4 cellular contexts compared by ENCODE assay signal in the genomic region with DNA sequence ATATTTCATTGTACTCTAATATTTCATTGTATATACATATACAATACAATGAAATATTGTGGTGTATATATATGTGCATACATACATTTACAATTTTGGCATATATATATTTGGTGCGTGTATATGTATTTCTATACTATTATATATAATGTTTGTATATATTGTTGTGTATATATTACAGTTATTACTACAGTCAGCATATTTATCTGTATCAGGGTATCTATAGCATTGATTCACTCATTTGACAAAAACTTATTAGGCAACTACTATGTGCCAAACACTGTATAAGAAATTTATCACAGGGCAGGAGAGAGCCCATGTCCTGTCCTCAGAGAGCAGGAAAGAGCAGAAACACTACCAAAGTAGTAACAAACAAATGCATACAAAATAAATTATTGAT.
A peak's percentile ranks its signal among the peaks of the same experiment; 100 is the strongest.
TF ChIP-seq lines count a peak whose summit lies in the region.

No MANE protein-coding gene starts in this region.

TF ChIP-seq in HepG2, 621 proteins besides CTCF, POLR2A, EP300 and RAD21:
- peak; percentile 43 to 77; a peak in 3 of 4 replicates for TF ChIP-seq MAFK (conservative IDR thresholded peaks at IDR 0.05 in 1 of 2, IDR thresholded peaks at IDR 0.05 in 1 of 2; ENCODE audit: low read length in 2 of 2)
- TF ChIP-seq MAFF (IDR thresholded peaks at IDR 0.05; ENCODE audit: low read depth, low read length), result peak; percentile 57
- TF ChIP-seq SNRNP70 (IDR thresholded peaks at IDR 0.05; ENCODE audit: low read depth, low read length), result no peak
- TF ChIP-seq ZNF749 (CRISPR knock-in tag; IDR thresholded peaks at IDR 0.05; ENCODE audit: borderline replicate concordance), result no peak

TF ChIP-seq in A549, 52 proteins besides CTCF, POLR2A, EP300 and RAD21:
- TF ChIP-seq CBX8 (IDR thresholded peaks at IDR 0.05) (no peak), RNF2 (IDR thresholded peaks at IDR 0.05; ENCODE audit: borderline replicate concordance, low read depth) (no peak), POLR2AphosphoS2 (conservative IDR thresholded peaks at IDR 0.05; ENCODE audit: low read length) (no peak), FOSB (CRISPR knock-in tag; IDR thresholded peaks at IDR 0.05) (no peak), ZSCAN20 (CRISPR knock-in tag; IDR thresholded peaks at IDR 0.05) (no peak), MAX (IDR thresholded peaks at IDR 0.05) (no peak), MAFK (IDR thresholded peaks at IDR 0.05; ENCODE audit: partially characterized antibody) (peak; percentile 31)
- TF ChIP-seq, protein P1, sequence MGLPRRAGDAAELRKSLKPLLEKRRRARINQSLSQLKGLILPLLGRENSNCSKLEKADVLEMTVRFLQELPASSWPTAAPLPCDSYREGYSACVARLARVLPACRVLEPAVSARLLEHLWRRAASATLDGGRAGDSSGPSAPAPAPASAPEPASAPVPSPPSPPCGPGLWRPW (IDR thresholded peaks at IDR 0.05), result no peak
- TF ChIP-seq, protein P2, sequence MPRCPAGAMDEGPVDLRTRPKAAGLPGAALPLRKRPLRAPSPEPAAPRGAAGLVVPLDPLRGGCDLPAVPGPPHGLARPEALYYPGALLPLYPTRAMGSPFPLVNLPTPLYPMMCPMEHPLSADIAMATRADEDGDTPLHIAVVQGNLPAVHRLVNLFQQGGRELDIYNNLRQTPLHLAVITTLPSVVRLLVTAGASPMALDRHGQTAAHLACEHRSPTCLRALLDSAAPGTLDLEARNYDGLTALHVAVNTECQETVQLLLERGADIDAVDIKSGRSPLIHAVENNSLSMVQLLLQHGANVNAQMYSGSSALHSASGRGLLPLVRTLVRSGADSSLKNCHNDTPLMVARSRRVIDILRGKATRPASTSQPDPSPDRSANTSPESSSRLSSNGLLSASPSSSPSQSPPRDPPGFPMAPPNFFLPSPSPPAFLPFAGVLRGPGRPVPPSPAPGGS (IDR thresholded peaks at IDR 0.05), result no peak

TF ChIP-seq in IMR-90, 13 proteins besides CTCF, POLR2A, EP300 and RAD21:
- TF ChIP-seq RFX5 (IDR thresholded peaks at IDR 0.05; ENCODE audit: low read depth, low read length) (no peak), MXI1 (IDR thresholded peaks at IDR 0.05; ENCODE audit: borderline replicate concordance, low read depth, low read length) (no peak), MAFK (IDR thresholded peaks at IDR 0.05; ENCODE audit: low read depth, low read length) (peak; percentile 44), RCOR1 (IDR thresholded peaks at IDR 0.05; ENCODE audit: insufficient replicate concordance, low read length) (no peak), FOS (IDR thresholded peaks at IDR 0.05; ENCODE audit: low read depth, low read length) (no peak), CHD1 (IDR thresholded peaks at IDR 0.05; ENCODE audit: low read depth, low read length) (no peak), CEBPB (IDR thresholded peaks at IDR 0.05; ENCODE audit: low read depth, low read length) (no peak), SMC3 (IDR thresholded peaks at IDR 0.05; ENCODE audit: low read depth, low read length) (no peak)
- TF ChIP-seq, protein P3, sequence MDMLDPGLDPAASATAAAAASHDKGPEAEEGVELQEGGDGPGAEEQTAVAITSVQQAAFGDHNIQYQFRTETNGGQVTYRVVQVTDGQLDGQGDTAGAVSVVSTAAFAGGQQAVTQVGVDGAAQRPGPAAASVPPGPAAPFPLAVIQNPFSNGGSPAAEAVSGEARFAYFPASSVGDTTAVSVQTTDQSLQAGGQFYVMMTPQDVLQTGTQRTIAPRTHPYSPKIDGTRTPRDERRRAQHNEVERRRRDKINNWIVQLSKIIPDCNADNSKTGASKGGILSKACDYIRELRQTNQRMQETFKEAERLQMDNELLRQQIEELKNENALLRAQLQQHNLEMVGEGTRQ (IDR thresholded peaks at IDR 0.05; ENCODE audit: low read depth, low read length), result no peak
TF ChIP-seq in IMR-90: peak in this region for 1.

TF ChIP-seq in K562, 482 proteins besides CTCF, POLR2A, EP300 and RAD21:
- peak; percentile 51 for TF ChIP-seq MAFG (tag; conservative IDR thresholded peaks at IDR 0.05)
- peak; percentile 79 for TF ChIP-seq ZNF316 (IDR thresholded peaks at IDR 0.05)
- TF ChIP-seq ZNF445 (CRISPR knock-in tag; IDR thresholded peaks at IDR 0.05; ENCODE audit: low read depth), result no peak
- TF ChIP-seq C11orf30 (IDR thresholded peaks at IDR 0.05; ENCODE audit: low read depth), result peak; percentile 49
